In the genomic region with DNA sequence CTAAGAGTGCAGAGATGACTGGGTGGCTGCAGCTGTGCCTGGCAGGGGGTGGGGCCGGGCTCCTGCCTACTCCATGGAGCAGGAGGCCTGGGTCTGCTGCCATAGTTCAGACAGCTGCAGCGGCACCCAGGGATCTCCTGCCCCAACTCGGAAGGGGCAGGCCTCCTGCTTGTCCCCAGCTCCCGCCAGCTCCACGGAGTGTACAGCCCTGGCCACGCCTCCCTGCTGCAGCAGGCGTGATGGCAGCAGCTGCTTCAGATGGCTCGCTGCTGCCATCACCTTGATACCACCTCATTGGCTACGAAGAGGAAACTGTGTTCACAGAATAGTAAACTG, we compare ENCODE assay signal across 23 cellular contexts. TPM values are rescaled to one million over a fixed set of nuclear protein-coding genes. Genes with fewer than 3 reads are reported as not detected.
"Had no signal": no experiment of that assay in that cellular context is flagged by ENCODE, and none has a peak within 500 bp of the region (broad histone marks: within the 10 kb centered on the region; RNA-seq: fewer than 3 reads in every experiment).

No MANE protein-coding gene starts in this region.

- H3K27me3 ChIP-seq: ovary had no signal

- DNase-seq: cortex of kidney; effector memory CD4-positive, alpha-beta T cell; heart left ventricle; hippocampal formation; kidney glomerular epithelial cell; mammary epithelial cell; mucosa of descending colon; natural killer cell; nucleus accumbens; ovary; right cardiac atrium; stimulated activated CD4-positive, alpha-beta T cell treated with anti-CD3 and anti-CD28 coated beads, Interleukin-2, amount 100 ng/mL, for 48 hours; stimulated activated naive CD4-positive, alpha-beta T cell treated with Interleukin-2 at 50 U/mL for 16 hours; trophoblast cell had no signal

- H3K27ac ChIP-seq: dorsolateral prefrontal cortex, heart left ventricle, ovary had no signal

- H3K36me3 ChIP-seq: heart left ventricle, ovary had no signal

- H3K4me1 Mint-ChIP-seq: natural killer cell had no signal

- H3K9me3 Mint-ChIP-seq: natural killer cell, neural crest cell had no signal

- H3K4me2 ChIP-seq: smooth muscle cell had no signal

- H3K27ac Mint-ChIP-seq: natural killer cell, progenitor cell of endocrine pancreas had no signal

- H3K36me3 Mint-ChIP-seq: natural killer cell had no signal

- H3K4me1 ChIP-seq: heart left ventricle had no signal

- H3K4me3 ChIP-seq: dorsolateral prefrontal cortex, heart left ventricle, mucosa of descending colon, ovary, smooth muscle cell had no signal

- ATAC-seq: esophagus mucosa, mucosa of descending colon, natural killer cell, right cardiac atrium had no signal

- H3K4me3 Mint-ChIP-seq: natural killer cell, neural crest cell had no signal

- H3K9me3 ChIP-seq: heart left ventricle, mucosa of descending colon, ovary had no signal

RNA-seq across cellular contexts. Expression of a gene that starts 35.9 kb away (rescaled TPM):
- total RNA-seq: fibroblast of lung, glomerular endothelial cell, heart left ventricle, liver, mammary epithelial cell, natural killer cell, neural crest cell, ovary, progenitor cell of endocrine pancreas, right cardiac atrium, urinary bladder had no signal
- polyA plus RNA-seq: heart left ventricle, liver, mammary epithelial cell, right cardiac atrium, smooth muscle cell, urinary bladder had no signal
